ENCODE assay signal across 17 cellular contexts in genomic region chrX:41303013-41303412, GRCh38. TPM values are rescaled to one million over a fixed set of nuclear protein-coding genes. Genes with fewer than 3 reads are reported as not detected.
A peak's percentile ranks its signal among the peaks of the same experiment; 100 is the strongest.
DNase-seq lines count a peak whose midpoint lies in the region; ATAC-seq and TF ChIP-seq lines count a peak whose summit lies in the region.
"Had no signal": no experiment of that assay in that cellular context is flagged by ENCODE, and none has a peak within 500 bp of the region (broad histone marks: within the 10 kb centered on the region; RNA-seq: fewer than 3 reads in every experiment).

No MANE protein-coding gene starts in this region.

- no peak overlapping the region for H3K27ac ChIP-seq in RWPE1
- H3K27ac ChIP-seq in psoas muscle: no peak overlapping the region
- H3K27ac ChIP-seq: cardiac muscle cell, tibial nerve had no signal

- intact Hi-C loops in psoas muscle (cut with DNase I): no loop called here

- no peaks in the 10 kb centered on the region for H3K9me3 ChIP-seq in psoas muscle
- H3K9me3 ChIP-seq: tibial nerve had no signal

- no peaks in the 10 kb centered on the region for H3K27me3 ChIP-seq in psoas muscle (ENCODE audit: insufficient read depth in 3 of 3, low read length in 2 of 3)
- H3K27me3 ChIP-seq: cardiac muscle cell, tibial nerve had no signal

- DNase-seq in ELR (ENCODE audit: low read depth) (peak; percentile 68), RWPE1 (ENCODE audit: low spot score) (peak; percentile 22), fibroblast of peridontal ligament (ENCODE audit: extremely low read depth) (peak; percentile 4), psoas muscle (no peak), NCI-H146 treated with DMSO at 0.1 percent for 48 hours (lab: John Stamatoyannopoulos, UW; ENCODE audit: unreplicated experiment) (no peak)
- DNase-seq: activated CD4-positive, alpha-beta T cell treated with anti-CD3 and anti-CD28 coated beads for 48 hours; activated effector memory CD4-positive, alpha-beta T cell treated with anti-CD3 and anti-CD28 coated beads, Interleukin-2, amount 50 U/mL, for 16 hours; AML-193; dermis blood vessel endothelial cell; glutamatergic neuron; nucleus accumbens; OCI-M1; stimulated activated CD4-positive, alpha-beta T cell treated with anti-CD3 and anti-CD28 coated beads, Interleukin-2, amount 100 ng/mL, for 24 hours had no signal

- ATAC-seq in psoas muscle (peak; percentile 87 to 94 (median 92)), GM19397 (IDR thresholded peaks at IDR 0.05; ENCODE audit: unreplicated experiment) (no peak), HG02938 (IDR thresholded peaks at IDR 0.05; ENCODE audit: unreplicated experiment) (no peak)

- 55 to 73% (median 70%) methylated on average over 6 of the region's 6 CpGs for WGBS in psoas muscle, 3 donors

- H3K4me1 ChIP-seq in psoas muscle: no peaks in the 10 kb centered on the region
- H3K4me1 ChIP-seq: tibial nerve had no signal

- H3K4me3 ChIP-seq in psoas muscle: no peak overlapping the region
- H3K4me3 ChIP-seq: cardiac muscle cell, tibial nerve had no signal

- TF ChIP-seq CTCF in RWPE1 (conservative IDR thresholded peaks at IDR 0.05; ENCODE audit: low read depth) (no peak), psoas muscle (IDR thresholded peaks at IDR 0.05) (no peak)

- POLR2A ChIA-PET in RWPE1 (lab: Yijun Ruan, JAX; ENCODE audit: low non-redundant PET): no interaction called here

- CTCF ChIA-PET in RWPE1 (lab: Yijun Ruan, JAX): no interaction called here

- H3K36me3 ChIP-seq in psoas muscle (ENCODE audit: insufficient read depth in 1 of 2, low read depth in 1 of 2): no peaks in the 10 kb centered on the region
- H3K36me3 ChIP-seq: cardiac muscle cell, tibial nerve had no signal

RNA-seq across cellular contexts. Expression of gene DDX3X, which starts 30.9 kb away (rescaled TPM):
- total RNA-seq in psoas muscle: 100 to 1,000 TPM; 153 to 408 (median 295) TPM
- 100 to 1,000 TPM in 2 of 3 donors, 10 to 100 TPM in 1; 83.1 to 256 (median 102) TPM for polyA plus RNA-seq in psoas muscle

Comparison
In these comparisons a context has a peak if more than half of its experiments do, and no peak if none do; other contexts are left out.
1. DNase-seq: peak in ELR (single experiment), RWPE1 (single experiment) and fibroblast of peridontal ligament (single experiment); none in psoas muscle (0 of 2) and NCI-H146 treated with DMSO at 0.1 percent for 48 hours (single experiment).
2. ATAC-seq: peak in psoas muscle (4 of 4); none in GM19397 (single experiment) and HG02938 (single experiment).